8 cellular contexts compared by ENCODE assay signal in genomic region chr21:31604591-31605190, GRCh38. TPM values are rescaled to one million over a fixed set of nuclear protein-coding genes. Genes with fewer than 3 reads are reported as not detected.
DNase-seq lines count a peak whose midpoint lies in the region; ATAC-seq and TF ChIP-seq lines count a peak whose summit lies in the region.

No MANE protein-coding gene starts in this region.

- H3K27me3 Mint-ChIP-seq in activated CD8-positive, alpha-beta memory T cell treated with anti-CD3 and anti-CD28 coated beads, Interleukin-2, amount 10 ng/mL, durations not matched to agents 7 days and 5 days = peaks cover 9% of the 10 kb centered on the region

- H3K4me3 ChIP-seq in epithelial cell of esophagus (ENCODE audit: low read length) = no peak overlapping the region

- CTCF ChIA-PET in activated CD8-positive, alpha-beta memory T cell treated with anti-CD3 and anti-CD28 coated beads, Interleukin-2, amount 10 ng/mL, durations not matched to agents 7 days and 5 days (lab: Charles Lee) = interaction anchor here (0.8 to 1.6 kb wide), 8 partner anchors 19 to 505 kb away, joined by 3 to 5 read pairs (median 4); no protein-coding TSS in a partner anchor

- ATAC-seq in activated CD8-positive, alpha-beta memory T cell treated with anti-CD3 and anti-CD28 coated beads, Interleukin-2, amount 10 ng/mL, durations not matched to agents 7 days and 5 days = peak; percentile 65

- DNase-seq in NCI-H510A treated with DMSO at 0.1 percent for 48 hours (lab: John Stamatoyannopoulos, UW) = peak; percentile 59
- DNase-seq in NCI-H510A (lab: John Stamatoyannopoulos, UW) = no peak
- DNase-seq in HT1080 (ENCODE audit: low read depth) = peak; percentile 23
- peak; percentile 54 for DNase-seq in NOMO-1 treated with dmso at 0.1 percent for 144 hours (lab: John Stamatoyannopoulos, UW; ENCODE audit: unreplicated experiment)
- peak; percentile 75 for DNase-seq in activated CD8-positive, alpha-beta memory T cell treated with anti-CD3 and anti-CD28 coated beads, Interleukin-2, amount 10 ng/mL, durations not matched to agents 7 days and 5 days
- DNase-seq in epithelial cell of esophagus (ENCODE audit: low read depth) = peak; percentile 72
- peak; percentile 71 for DNase-seq in myocyte (ENCODE audit: low read depth)
- peak; percentile 47 to 57 for DNase-seq in stimulated activated CD8-positive, alpha-beta memory T cell treated with anti-CD3 and anti-CD28 coated beads, Interleukin-7, amount 100 ng/mL, for 1 hour (ENCODE audit: low read depth in 2 of 2)

- no peak overlapping the region for H3K27ac Mint-ChIP-seq in activated CD8-positive, alpha-beta memory T cell treated with anti-CD3 and anti-CD28 coated beads, Interleukin-2, amount 10 ng/mL, durations not matched to agents 7 days and 5 days

- no peak overlapping the region for H3K4me3 Mint-ChIP-seq in activated CD8-positive, alpha-beta memory T cell treated with anti-CD3 and anti-CD28 coated beads, Interleukin-2, amount 10 ng/mL, durations not matched to agents 7 days and 5 days

- TF ChIP-seq CTCF in epithelial cell of esophagus (IDR thresholded peaks at IDR 0.05; ENCODE audit: insufficient read depth, low read depth, low read length, missing control alignments) = peak; percentile 86

- H3K9me3 Mint-ChIP-seq in activated CD8-positive, alpha-beta memory T cell treated with anti-CD3 and anti-CD28 coated beads, Interleukin-2, amount 10 ng/mL, durations not matched to agents 7 days and 5 days (ENCODE audit: low read depth) = no peaks in the 10 kb centered on the region

- H3K36me3 Mint-ChIP-seq in activated CD8-positive, alpha-beta memory T cell treated with anti-CD3 and anti-CD28 coated beads, Interleukin-2, amount 10 ng/mL, durations not matched to agents 7 days and 5 days = no peaks in the 10 kb centered on the region

- no peaks in the 10 kb centered on the region for H3K4me1 Mint-ChIP-seq in activated CD8-positive, alpha-beta memory T cell treated with anti-CD3 and anti-CD28 coated beads, Interleukin-2, amount 10 ng/mL, durations not matched to agents 7 days and 5 days

RNA-seq across cellular contexts. Expression of gene SOD1, which starts 54.8 kb away (rescaled TPM):
- total RNA-seq in HT1080 (2014; rRNA removed; shearing (Covaris generic)) = 205 and 240 TPM in 2 replicates
- 289 and 301 TPM in 2 replicates for polyA plus RNA-seq in HT1080 (2015; cell fraction: cytosol; rRNA removed)
- polyA plus RNA-seq in HT1080 (2015; cell fraction: nucleus; rRNA removed) = 137 and 141 TPM in 2 replicates
- 100 to 1,000 TPM; 190 to 265 TPM for total RNA-seq in activated CD8-positive, alpha-beta memory T cell treated with anti-CD3 and anti-CD28 coated beads, Interleukin-2, amount 10 ng/mL, durations not matched to agents 7 days and 5 days
- total RNA-seq in myocyte = 175 and 206 TPM in 2 replicates
- 349 TPM for polyA plus RNA-seq in myocyte (2012)
